21 cellular contexts compared by ENCODE assay signal in genomic region chr3:25678581-25678980, GRCh38. TPM values are rescaled to one million over a fixed set of nuclear protein-coding genes. Genes with fewer than 3 reads are reported as not detected.
DNase-seq lines count a peak whose midpoint lies in the region; ATAC-seq, FAIRE-seq and TF ChIP-seq lines count a peak whose summit lies in the region.
"Had no signal": no experiment of that assay in that cellular context is flagged by ENCODE, and none has a peak within 500 bp of the region (broad histone marks: within the 10 kb centered on the region; RNA-seq: fewer than 3 reads in every experiment).

No MANE protein-coding gene starts in this region.

- H3K4me2 ChIP-seq in HepG2 (ENCODE audit: low read depth, low read length): peak overlapping the region; percentile 49
- H3K4me2 ChIP-seq: BLaER1 treated with 17β-estradiol and CSF1 and Interleukin-3, amounts not matched to agents 10 nM and 100 nM had no signal

- intact Hi-C loops in HepG2 (cut with micrococcal nuclease; ENCODE audit: unreplicated experiment) (no loop called here), right lobe of liver (cut with DNase I) (no loop called here)

- no peak for FAIRE-seq in HepG2 (lab: Jason Lieb, UNC)
- FAIRE-seq: GM19239, HTR-8/SVneo, K562 had no signal

- H3K27ac Mint-ChIP-seq in T-helper 2 cell treated with Interferon-gamma antibody and Interleukin-4, amounts not matched to agents 5 μg/mL and 100 μg/mL, for 36 hours: no peak overlapping the region

- no TSS peak for BruUV-seq in HepG2 (replicated peaks; lab: Mats Ljungman, UMichigan)

- DNase-seq in HepG2 (ENCODE audit: low spot score): no peak
- no peak for DNase-seq in right lobe of liver
- peak; percentile 4 for DNase-seq in astrocyte of the spinal cord (ENCODE audit: low read depth, low spot score)
- peak; percentile 21 for DNase-seq in kidney glomerular epithelial cell (lab: John Stamatoyannopoulos, UW)
- no peak for DNase-seq in T-helper 2 cell treated with Interferon-gamma antibody and Interleukin-4, amounts not matched to agents 5 μg/mL and 100 μg/mL, for 36 hours (ENCODE audit: low spot score)
- no peak for DNase-seq in SW 1271 (lab: John Stamatoyannopoulos, UW)
- DNase-seq: 8988T, DMS153, GM23248, NCI-H1048, NCI-H1694, NCI-H446 treated with DMSO at 0.1 percent for 48 hours, NCI-H774 had no signal

- no peaks in the 10 kb centered on the region for H3K36me3 Mint-ChIP-seq in T-helper 2 cell treated with Interferon-gamma antibody and Interleukin-4, amounts not matched to agents 5 μg/mL and 100 μg/mL, for 36 hours (ENCODE audit: low read depth)

- no peak for TF ChIP-seq RAD21 in HepG2 (CRISPR knock-in tag; IDR thresholded peaks at IDR 0.05)

- H3K9me3 ChIP-seq in HepG2 (ENCODE audit: low read length) (no peaks in the 10 kb centered on the region), right lobe of liver (no peaks in the 10 kb centered on the region)

- peaks cover 22% of the 10 kb centered on the region for H3K27me3 Mint-ChIP-seq in T-helper 2 cell treated with Interferon-gamma antibody and Interleukin-4, amounts not matched to agents 5 μg/mL and 100 μg/mL, for 36 hours (ENCODE audit: low read depth)

- no peaks in the 10 kb centered on the region for H4K20me1 ChIP-seq in HepG2 (ENCODE audit: insufficient read depth, low read length)
- H4K20me1 ChIP-seq: BLaER1 treated with 17β-estradiol and CSF1 and Interleukin-3, amounts not matched to agents 10 nM and 100 nM had no signal

- no peak for TF ChIP-seq POLR2A in HepG2 (IDR thresholded peaks at IDR 0.05; ENCODE audit: insufficient read depth in 1 of 2, low read depth in 2 of 2, low read length in 2 of 2)
- no peak for TF ChIP-seq POLR2A in right lobe of liver (IDR thresholded peaks at IDR 0.05)

- H3K4me3 Mint-ChIP-seq in T-helper 2 cell treated with Interferon-gamma antibody and Interleukin-4, amounts not matched to agents 5 μg/mL and 100 μg/mL, for 36 hours: no peak overlapping the region

- ATAC-seq in HepG2 (no peak), right lobe of liver (no peak), HG03378 (IDR thresholded peaks at IDR 0.05; ENCODE audit: unreplicated experiment) (no peak), HG03460 (IDR thresholded peaks at IDR 0.05; ENCODE audit: unreplicated experiment) (no peak)
- ATAC-seq: K562, Panc1, Right ventricle myocardium inferior had no signal

- no peaks in the 10 kb centered on the region for H3K9me3 Mint-ChIP-seq in T-helper 2 cell treated with Interferon-gamma antibody and Interleukin-4, amounts not matched to agents 5 μg/mL and 100 μg/mL, for 36 hours

- H3K79me2 ChIP-seq in HepG2 (ENCODE audit: insufficient read depth, low read length): no peaks in the 10 kb centered on the region

- no peak overlapping the region for H3K9ac ChIP-seq in HepG2 (ENCODE audit: insufficient read depth, low read depth, low read length)
- H3K9ac ChIP-seq: BLaER1 treated with 17β-estradiol and CSF1 and Interleukin-3, amounts not matched to agents 10 nM and 100 nM; GM23248 had no signal

- CTCF ChIA-PET in HepG2 (lab: Yijun Ruan, JAX; ENCODE audit: low intra/inter-chr PET ratio, low total read pairs): no interaction called here

- no peaks in the 10 kb centered on the region for H3K4me1 Mint-ChIP-seq in T-helper 2 cell treated with Interferon-gamma antibody and Interleukin-4, amounts not matched to agents 5 μg/mL and 100 μg/mL, for 36 hours (ENCODE audit: low read depth)

- TF ChIP-seq EP300 in HepG2 (IDR thresholded peaks at IDR 0.05; ENCODE audit: low read depth in 2 of 2, low read length in 2 of 2) (no peak), HepG2 (CRISPR knock-in tag; IDR thresholded peaks at IDR 0.05; ENCODE audit: borderline replicate concordance) (no peak)

- peak overlapping the region in 1 of 3 experiments; percentile 35; a peak in 3 of 6 replicates for H3K4me3 ChIP-seq in HepG2 (replicated peaks in 1 of 3; ENCODE audit: insufficient read depth in 1 of 3, low read depth in 2 of 3, low read length in 3 of 3)
- H3K4me3 ChIP-seq in right lobe of liver: no peak overlapping the region
- no peak overlapping the region for H3K4me3 ChIP-seq in astrocyte of the spinal cord (ENCODE audit: low read depth, low read length)
- H3K4me3 ChIP-seq: BLaER1 treated with 17β-estradiol and CSF1 and Interleukin-3, amounts not matched to agents 10 nM and 100 nM; GM23248; K562 had no signal

- H2AFZ ChIP-seq in HepG2 (ENCODE audit: low read length): no peak overlapping the region
- H2AFZ ChIP-seq: GM23248 had no signal

- in situ Hi-C loops in HepG2 (cut with HindIII; ENCODE audit: extremely low pct_ligation_motif_present, low pct_unique_long_range_greater_than_20kb) (no loop called here), astrocyte of the spinal cord (cut with HindIII; ENCODE audit: low sequenced_read_pairs) (no loop called here)

- H3K4me1 ChIP-seq in HepG2 (ENCODE audit: insufficient read depth, low read length): peaks cover 30% of the 10 kb centered on the region
- H3K4me1 ChIP-seq in right lobe of liver: no peaks in the 10 kb centered on the region

- H3K27me3 ChIP-seq in HepG2 (ENCODE audit: control insufficient read depth in 1 of 2, insufficient read depth in 2 of 2, low read length in 2 of 2) (no peaks in the 10 kb centered on the region), right lobe of liver (no peaks in the 10 kb centered on the region)
- H3K27me3 ChIP-seq: BLaER1 treated with 17β-estradiol and CSF1 and Interleukin-3, amounts not matched to agents 10 nM and 100 nM had no signal

- H3K36me3 ChIP-seq in HepG2 (replicated peaks in 1 of 2; ENCODE audit: control insufficient read depth in 1 of 2, insufficient read depth in 2 of 2, low read length in 2 of 2) (no peaks in the 10 kb centered on the region), right lobe of liver (no peaks in the 10 kb centered on the region)

- POLR2A ChIA-PET in HepG2 (lab: Yijun Ruan, JAX): no interaction called here

- TF ChIP-seq CTCF in HepG2 (CRISPR knock-in tag; IDR thresholded peaks at IDR 0.05) (no peak), right lobe of liver (IDR thresholded peaks at IDR 0.05) (no peak), astrocyte of the spinal cord (IDR thresholded peaks at IDR 0.05; ENCODE audit: low read depth, low read length) (no peak)

- H3K27ac ChIP-seq in HepG2 (ENCODE audit: extremely low read length, insufficient read depth, low read length): no peak overlapping the region
- no peak overlapping the region for H3K27ac ChIP-seq in right lobe of liver
- H3K27ac ChIP-seq: BLaER1 treated with 17β-estradiol and CSF1 and Interleukin-3, amounts not matched to agents 10 nM and 100 nM; GM23248 had no signal

TF ChIP-seq in HepG2, 621 proteins besides CTCF, POLR2A, EP300 and RAD21 (continues in another document):
- TF ChIP-seq ZNF225 (CRISPR knock-in tag; IDR thresholded peaks at IDR 0.05) (no peak), SIX1 (CRISPR knock-in tag; IDR thresholded peaks at IDR 0.05; ENCODE audit: borderline replicate concordance) (no peak), ZKSCAN1 (IDR thresholded peaks at IDR 0.05; ENCODE audit: low read length) (no peak), GTF3A (CRISPR knock-in tag; conservative IDR thresholded peaks at IDR 0.05) (no peak), ZMYM4 (CRISPR knock-in tag; IDR thresholded peaks at IDR 0.05) (no peak)

RNA-seq across cellular contexts. Expression of gene TOP2B, which starts 13.9 kb away (rescaled TPM):
- 88.1 and 140 TPM in 2 replicates for total RNA-seq in HepG2 (2016; rRNA removed; fragmentation: Illumina TruSeq; extraction: Trizol)
- 5.7 and 6.6 TPM in 2 replicates for total RNA-seq in HepG2 (2016; cell fraction: cytosol; rRNA removed; fragmentation: Illumina TruSeq; extraction: Trizol; ENCODE audit: low read depth)
- total RNA-seq in HepG2 (2016; cell fraction: insoluble cytoplasmic fraction; rRNA removed; fragmentation: Illumina TruSeq; extraction: Trizol): 85.6 and 135 TPM in 2 replicates
- 21.7 and 22.0 TPM in 2 replicates for total RNA-seq in HepG2 (2016; cell fraction: membrane; rRNA removed; fragmentation: Illumina TruSeq; extraction: Trizol)
- 78.5 and 79.6 TPM in 2 replicates for total RNA-seq in HepG2 (2016; cell fraction: nucleus; rRNA removed; fragmentation: Illumina TruSeq; extraction: Trizol)
- polyA plus RNA-seq in HepG2 (2011; rRNA removed): 20.3 and 27.6 TPM in 2 replicates
- 7.3 and 13.7 TPM in 2 replicates for polyA plus RNA-seq in HepG2 (2011; cell fraction: cytosol; rRNA removed)
- 13.3 and 17.5 TPM in 2 replicates for polyA plus RNA-seq in HepG2 (2011; cell fraction: nucleus; rRNA removed)
- 38.5 and 59.6 TPM in 2 replicates for polyA plus RNA-seq in HepG2 (2012)
- polyA plus RNA-seq in HepG2 (2016; cell fraction: cytosol; fragmentation: Illumina TruSeq; extraction: Trizol; ENCODE audit: low read depth): 2.3 and 2.5 TPM in 2 replicates
- 113 and 114 TPM in 2 replicates for polyA plus RNA-seq in HepG2 (2016; cell fraction: insoluble cytoplasmic fraction; fragmentation: Illumina TruSeq; extraction: Trizol; ENCODE audit: low read depth)
- polyA plus RNA-seq in HepG2 (2016; cell fraction: membrane; fragmentation: Illumina TruSeq; extraction: Trizol; ENCODE audit: low read depth): 7.9 and 9.4 TPM in 2 replicates
- 84.6 and 86.1 TPM in 2 replicates for polyA plus RNA-seq in HepG2 (2016; cell fraction: nucleus; fragmentation: Illumina TruSeq; extraction: Trizol; ENCODE audit: insufficient read depth, low read depth)
- polyA minus RNA-seq in HepG2 (2011; rRNA and poly(A)+ RNA removed; ENCODE audit: low replicate concordance): 10.0 and 13.4 TPM in 2 replicates
- polyA minus RNA-seq in HepG2 (2011; cell fraction: cytosol; rRNA and poly(A)+ RNA removed): 32.4 and 35.7 TPM in 2 replicates
- 94.6 and 94.9 TPM in 2 replicates for polyA minus RNA-seq in HepG2 (2011; cell fraction: nucleus; rRNA and poly(A)+ RNA removed)
- 10 to 100 TPM; 26.3 to 42.3 (median 33.5) TPM for total RNA-seq in right lobe of liver

Comparison
In these comparisons a context has a peak if more than half of its experiments do, and no peak if none do; other contexts are left out.
1. DNase-seq: peak in astrocyte of the spinal cord (single experiment) and kidney glomerular epithelial cell (single experiment); none in HepG2 (single experiment), right lobe of liver (0 of 3), T-helper 2 cell treated with Interferon-gamma antibody and Interleukin-4, amounts not matched to agents 5 μg/mL and 100 μg/mL, for 36 hours (single experiment) and SW 1271 (0 of 2).